ENCODE assay signal across 10 cellular contexts in the genomic region with DNA sequence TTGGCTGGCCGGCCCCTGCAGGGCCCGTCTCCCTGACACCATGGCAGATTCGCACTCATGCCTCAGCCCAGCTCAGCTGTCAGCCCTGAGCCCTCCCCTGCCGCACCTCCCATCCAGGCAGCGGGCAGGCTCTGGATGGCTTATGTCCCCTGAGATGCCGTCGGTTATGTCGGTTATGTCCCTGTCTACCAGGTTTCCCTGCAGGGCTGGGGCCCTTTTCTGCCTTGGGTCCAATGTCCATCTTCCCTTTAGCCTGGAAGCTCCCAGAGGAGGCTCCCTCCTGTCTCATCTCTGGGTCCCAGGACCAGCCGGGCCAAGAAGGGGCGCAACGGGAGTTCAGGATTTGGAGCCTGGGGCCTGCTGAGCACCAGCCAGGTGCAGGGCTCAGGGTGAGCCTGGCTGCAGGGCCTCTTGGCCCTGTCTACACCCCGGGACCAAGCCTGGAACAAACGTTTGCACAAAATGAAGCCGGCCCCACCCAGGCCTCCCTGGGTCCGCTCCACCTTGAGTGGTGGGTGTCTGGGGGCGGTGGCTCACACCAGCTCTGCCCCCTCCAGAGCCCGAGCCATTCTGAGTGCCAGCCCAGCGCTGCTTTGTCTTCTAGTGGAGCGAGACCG. TPM values are rescaled to one million over a fixed set of nuclear protein-coding genes. Genes with fewer than 3 reads are reported as not detected.
A peak's percentile ranks its signal among the peaks of the same experiment; 100 is the strongest.
DNase-seq lines count a peak whose midpoint lies in the region; ATAC-seq and TF ChIP-seq lines count a peak whose summit lies in the region.
"Not testable (repeated sequence)": the region's sequence is repeated elsewhere in the genome, so short reads cannot be mapped to it uniquely, and the experiment has no call there.
"Had no signal": no experiment of that assay in that cellular context is flagged by ENCODE, and none has a peak within 500 bp of the region (broad histone marks: within the 10 kb centered on the region; RNA-seq: fewer than 3 reads in every experiment).

No MANE protein-coding gene starts in this region.

- TF ChIP-seq CTCF in CD14-positive monocyte (IDR thresholded peaks at IDR 0.05); KMS-11 (conservative IDR thresholded peaks at IDR 0.05; ENCODE audit: low read depth, low read length); chondrocyte (IDR thresholded peaks at IDR 0.05); natural killer cell (IDR thresholded peaks at IDR 0.05): not testable (repeated sequence)

- not testable (repeated sequence) for H3K27me3 ChIP-seq in H7 (ENCODE audit: control insufficient read depth, insufficient read depth, low read length); KMS-11 (ENCODE audit: insufficient read depth, low read depth)

- peak; percentile 18 for DNase-seq in CD14-positive monocyte (ENCODE audit: low spot score)
- peak; percentile 39 for DNase-seq in H7
- peak; percentile 40 for DNase-seq in chondrocyte (ENCODE audit: low spot score)
- DNase-seq in natural killer cell; stimulated activated naive B cell treated with anti-CD40 and anti-IgM and Interleukin-4, amounts not matched to agents 10 μg/mL and 1 μg/mL and 100 μg/mL, for 72 hours: not testable (repeated sequence)
- peak; percentile 40 for DNase-seq in sciatic nerve (ENCODE audit: low spot score)

- not testable (repeated sequence) for H3K36me3 ChIP-seq in H7 (replicated peaks; ENCODE audit: control insufficient read depth, insufficient read depth, low read length); KMS-11 (ENCODE audit: insufficient read depth)

- not testable (repeated sequence) for H3K4me3 Mint-ChIP-seq in CD14-positive monocyte; chondrocyte (ENCODE audit: unreplicated experiment)
- H3K4me3 Mint-ChIP-seq in natural killer cell: peak overlapping the region; percentile 28
- peak overlapping the region in 1 of 2 donors; percentile 36 for H3K4me3 Mint-ChIP-seq in stimulated activated naive B cell treated with anti-CD40 and anti-IgM and Interleukin-4, amounts not matched to agents 10 μg/mL and 1 μg/mL and 100 μg/mL, for 72 hours

- not testable (repeated sequence) for H3K9me3 Mint-ChIP-seq in CD14-positive monocyte; chondrocyte (ENCODE audit: low read depth); natural killer cell; stimulated activated naive B cell treated with anti-CD40 and anti-IgM and Interleukin-4, amounts not matched to agents 10 μg/mL and 1 μg/mL and 100 μg/mL, for 72 hours

- H3K4me1 ChIP-seq in KMS-11 (ENCODE audit: low read depth, poor library complexity, severe bottlenecking): peaks cover 37% of the 10 kb centered on the region

- peaks cover 15% of the 10 kb centered on the region for H3K4me1 Mint-ChIP-seq in CD14-positive monocyte
- H3K4me1 Mint-ChIP-seq in chondrocyte (ENCODE audit: low read depth): peaks cover 13% of the 10 kb centered on the region
- peaks cover 13 to 19% of the 10 kb centered on the region in 2 donors for H3K4me1 Mint-ChIP-seq in natural killer cell
- peaks cover 9 to 23% of the 10 kb centered on the region in 2 donors for H3K4me1 Mint-ChIP-seq in stimulated activated naive B cell treated with anti-CD40 and anti-IgM and Interleukin-4, amounts not matched to agents 10 μg/mL and 1 μg/mL and 100 μg/mL, for 72 hours

- H4K20me1 ChIP-seq in KMS-11 (ENCODE audit: insufficient read depth): not testable (repeated sequence)

- not testable (repeated sequence) for ATAC-seq in natural killer cell; sciatic nerve; stimulated activated naive B cell treated with anti-CD40 and anti-IgM and Interleukin-4, amounts not matched to agents 10 μg/mL and 1 μg/mL and 100 μg/mL, for 72 hours (replicated peaks)

- not testable (repeated sequence) for H3K4me3 ChIP-seq in H7 (ENCODE audit: insufficient read depth, low read depth, low read length); KMS-11 (IDR thresholded peaks at IDR 0.05; ENCODE audit: insufficient read depth, low read depth, low read length)

- H3K27ac ChIP-seq in KMS-11: peak overlapping the region; percentile 55

- H2AFZ ChIP-seq in KMS-11 (ENCODE audit: low read depth): not testable (repeated sequence)

- peak overlapping the region; percentile 25; the same call in 1 of the 2 replicates for H3K4me2 ChIP-seq in KMS-11

- H3K27me3 Mint-ChIP-seq in CD14-positive monocyte (ENCODE audit: low read depth in 3 of 3) (peaks cover 12 to 32% (median 18%) of the 10 kb centered on the region in 3 donors), natural killer cell (ENCODE audit: low read depth in 2 of 2) (peaks cover 0 to 22% of the 10 kb centered on the region in 2 donors)
- not testable (repeated sequence) for H3K27me3 Mint-ChIP-seq in chondrocyte (ENCODE audit: low read depth)
- H3K27me3 Mint-ChIP-seq in stimulated activated naive B cell treated with anti-CD40 and anti-IgM and Interleukin-4, amounts not matched to agents 10 μg/mL and 1 μg/mL and 100 μg/mL, for 72 hours: peaks cover 3 to 14% of the 10 kb centered on the region in 2 donors

- H3K9ac ChIP-seq in KMS-11: not testable (repeated sequence)

- intact Hi-C loops in CD14-positive monocyte (cut with micrococcal nuclease); natural killer cell (cut with micrococcal nuclease); sciatic nerve (cut with DNase I): not testable (repeated sequence)

- H3K79me2 ChIP-seq in KMS-11 (ENCODE audit: insufficient read depth, low read depth): not testable (repeated sequence)

- not testable (repeated sequence) for H3K36me3 Mint-ChIP-seq in CD14-positive monocyte; chondrocyte (ENCODE audit: low read depth); natural killer cell; stimulated activated naive B cell treated with anti-CD40 and anti-IgM and Interleukin-4, amounts not matched to agents 10 μg/mL and 1 μg/mL and 100 μg/mL, for 72 hours

- H3K27ac Mint-ChIP-seq in CD14-positive monocyte; chondrocyte (ENCODE audit: unreplicated experiment); natural killer cell: not testable (repeated sequence)
- peak overlapping the region; percentile 75 for H3K27ac Mint-ChIP-seq in stimulated activated naive B cell treated with anti-CD40 and anti-IgM and Interleukin-4, amounts not matched to agents 10 μg/mL and 1 μg/mL and 100 μg/mL, for 72 hours

RNA-seq across cellular contexts. Expression of gene BMP8A, which starts 19.2 kb away (rescaled TPM):
- not detected for polyA plus RNA-seq in CD14-positive monocyte
- 0.07 and 0.81 TPM in 2 replicates for total RNA-seq in H7 (2014; rRNA removed; shearing (Covaris generic))
- 0.12 TPM in 1 of 3 replicates, not detected in the others for total RNA-seq in chondrocyte
- total RNA-seq in natural killer cell: 1 to 10 TPM in 1 of 3 donors, under 1 TPM in 2; 0.29 to 1.6 (median 0.40) TPM
- 8.3 TPM for total RNA-seq in sciatic nerve
- total RNA-seq: A673; CD4-positive, alpha-beta memory T cell; GM23248 had no signal
- polyA plus RNA-seq: CD4-positive, alpha-beta memory T cell; GM23248 had no signal
